ENCODE assay signal across 22 cellular contexts in the genomic region with DNA sequence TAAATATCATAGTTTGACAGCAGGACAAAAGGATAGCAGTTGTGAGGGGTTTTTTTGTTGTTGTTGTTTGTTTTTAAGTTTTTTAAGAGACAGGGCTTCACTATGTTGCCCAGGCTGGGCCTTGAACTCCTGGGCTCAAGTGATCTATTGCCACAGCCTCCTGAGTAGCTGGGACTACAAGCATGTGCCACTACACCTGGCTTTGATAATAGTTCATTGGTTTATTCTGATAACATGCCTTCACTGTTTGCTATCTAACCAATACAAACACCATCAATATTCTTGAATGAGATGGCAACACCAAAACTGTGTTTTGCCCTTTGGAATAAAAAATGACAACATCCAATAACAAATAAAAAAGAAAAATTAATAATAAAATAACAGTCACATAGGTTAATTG.
"Had no signal": no experiment of that assay in that cellular context is flagged by ENCODE, and none has a peak within 500 bp of the region (broad histone marks: within the 10 kb centered on the region; RNA-seq: fewer than 3 reads in every experiment).

No MANE protein-coding gene starts in this region.

- H3K27ac ChIP-seq: breast epithelium, KMS-11 had no signal

- H3K4me1 Mint-ChIP-seq: activated CD8-positive, alpha-beta memory T cell treated with anti-CD3 and anti-CD28 coated beads, Interleukin-2, amount 10 ng/mL, durations not matched to agents 7 days and 5 days; activated naive CD4-positive, alpha-beta T cell treated with anti-CD3 and anti-CD28 coated beads, Interleukin-2, amount 50 U/mL, for 24 hours; central memory CD8-positive, alpha-beta T cell had no signal

- H3K27ac Mint-ChIP-seq: activated CD8-positive, alpha-beta memory T cell treated with anti-CD3 and anti-CD28 coated beads, Interleukin-2, amount 10 ng/mL, durations not matched to agents 7 days and 5 days; activated naive CD4-positive, alpha-beta T cell treated with anti-CD3 and anti-CD28 coated beads, Interleukin-2, amount 50 U/mL, for 24 hours; activated T-cell treated with anti-CD3 and anti-CD28 coated beads, Interleukin-2, amount 50 U/mL, for 24 hours; activated T-helper 1 cell treated with anti-CD3 and anti-CD28 coated beads, Interleukin-12 subunit alpha, Interleukin-12 subunit beta, Interleukin-2, Interleukin-4 antibody, amounts not matched to agents 30 ng/mL and 10 ng/mL and 1 ng/mL, durations not matched to agents 14 hours and 24 hours and 36 hours; T-helper 1 cell treated with Interleukin-12 subunit alpha and Interleukin-12 subunit beta and Interleukin-4 antibody, amounts not matched to agents 30 μg/mL and 1 μg/mL, for 36 hours had no signal

- H3K4me3 ChIP-seq: breast epithelium, MG63 had no signal

- H3K36me3 ChIP-seq: breast epithelium, MG63 had no signal

- H3K4me2 ChIP-seq: KMS-11 had no signal

- H3K9me3 ChIP-seq: breast epithelium, MG63 had no signal

- H3K36me3 Mint-ChIP-seq: activated CD8-positive, alpha-beta memory T cell treated with anti-CD3 and anti-CD28 coated beads, Interleukin-2, amount 10 ng/mL, durations not matched to agents 7 days and 5 days had no signal

- H3K9ac ChIP-seq: KMS-11 had no signal

- FAIRE-seq: RCC 7860 had no signal

- ATAC-seq: activated CD4-positive, CD25-positive, alpha-beta regulatory T cell treated with anti-CD3 and anti-CD28 coated beads, Interleukin-2, amount 50 U/mL, for 24 hours; activated CD8-positive, alpha-beta memory T cell treated with anti-CD3 and anti-CD28 coated beads, Interleukin-2, amount 10 ng/mL, durations not matched to agents 7 days and 5 days had no signal

- H3K4me3 Mint-ChIP-seq: activated CD8-positive, alpha-beta memory T cell treated with anti-CD3 and anti-CD28 coated beads, Interleukin-2, amount 10 ng/mL, durations not matched to agents 7 days and 5 days; activated naive CD4-positive, alpha-beta T cell treated with anti-CD3 and anti-CD28 coated beads, Interleukin-2, amount 50 U/mL, for 24 hours; activated T-cell treated with anti-CD3 and anti-CD28 coated beads, Interleukin-2, amount 50 U/mL, for 24 hours; activated T-helper 1 cell treated with anti-CD3 and anti-CD28 coated beads, Interleukin-12 subunit alpha, Interleukin-12 subunit beta, Interleukin-2, Interleukin-4 antibody, amounts not matched to agents 30 ng/mL and 10 ng/mL and 1 ng/mL, durations not matched to agents 14 hours and 24 hours and 36 hours; central memory CD8-positive, alpha-beta T cell; T-helper 1 cell treated with Interleukin-12 subunit alpha and Interleukin-12 subunit beta and Interleukin-4 antibody, amounts not matched to agents 30 μg/mL and 1 μg/mL, for 36 hours had no signal

- H3K27me3 ChIP-seq: breast epithelium, MG63 had no signal

- H3K4me1 ChIP-seq: breast epithelium had no signal

- H3K27me3 Mint-ChIP-seq: activated CD8-positive, alpha-beta memory T cell treated with anti-CD3 and anti-CD28 coated beads, Interleukin-2, amount 10 ng/mL, durations not matched to agents 7 days and 5 days; activated naive CD4-positive, alpha-beta T cell treated with anti-CD3 and anti-CD28 coated beads, Interleukin-2, amount 50 U/mL, for 24 hours; activated T-cell treated with anti-CD3 and anti-CD28 coated beads, Interleukin-2, amount 50 U/mL, for 24 hours; central memory CD8-positive, alpha-beta T cell had no signal

- DNase-seq: activated CD4-positive, alpha-beta T cell treated with anti-CD3 and anti-CD28 coated beads for 4 hours; activated CD4-positive, alpha-beta T cell treated with anti-CD3 and anti-CD28 coated beads, Interleukin-2, amount 50 U/mL, for 48 hours; activated CD8-positive, alpha-beta memory T cell treated with anti-CD3 and anti-CD28 coated beads, Interleukin-2, amount 10 ng/mL, durations not matched to agents 7 days and 5 days; activated effector memory CD4-positive, alpha-beta T cell treated with Interleukin-2 at 50 U/mL for 16 hours; activated naive CD4-positive, alpha-beta T cell; activated T-cell treated with anti-CD3 and anti-CD28 coated beads, Interleukin-2, amount 50 U/mL, for 24 hours; aorta; MG63; NCI-H1105; NCI-H1436; NCI-H187 treated with DMSO at 0.1 percent for 48 hours; NCI-H2081 treated with DMSO at 0.1 percent for 48 hours; NCI-H446; SHP77 had no signal

- H3K9me3 Mint-ChIP-seq: activated naive CD4-positive, alpha-beta T cell treated with anti-CD3 and anti-CD28 coated beads, Interleukin-2, amount 50 U/mL, for 24 hours; activated T-cell treated with anti-CD3 and anti-CD28 coated beads, Interleukin-2, amount 50 U/mL, for 24 hours; activated T-helper 1 cell treated with anti-CD3 and anti-CD28 coated beads, Interleukin-12 subunit alpha, Interleukin-12 subunit beta, Interleukin-2, Interleukin-4 antibody, amounts not matched to agents 30 ng/mL and 10 ng/mL and 1 ng/mL, durations not matched to agents 14 hours and 24 hours and 36 hours; central memory CD8-positive, alpha-beta T cell; T-helper 1 cell treated with Interleukin-12 subunit alpha and Interleukin-12 subunit beta and Interleukin-4 antibody, amounts not matched to agents 30 μg/mL and 1 μg/mL, for 36 hours had no signal
